ENCODE assay signal across 14 cellular contexts in genomic region chr17:28765038-28765437, GRCh38.
"Had no signal": no experiment of that assay in that cellular context is flagged by ENCODE, and none has a peak within 500 bp of the region (broad histone marks: within the 10 kb centered on the region; RNA-seq: fewer than 3 reads in every experiment).

No MANE protein-coding gene starts in this region.

- H3K9ac ChIP-seq: parathyroid adenoma had no signal

- H3K9me3 ChIP-seq: esophagus muscularis mucosa, right atrium auricular region, suprapubic skin had no signal

- H3K4me2 ChIP-seq: smooth muscle cell had no signal

- H3K4me3 Mint-ChIP-seq: activated naive CD4-positive, alpha-beta T cell treated with anti-CD3 and anti-CD28 coated beads, Interleukin-2, amount 10 ng/mL, durations not matched to agents 7 days and 5 days had no signal

- H3K27ac ChIP-seq: brain microvascular endothelial cell, esophagus muscularis mucosa, foreskin keratinocyte, right atrium auricular region, suprapubic skin had no signal

- H3K9me3 Mint-ChIP-seq: activated naive CD4-positive, alpha-beta T cell treated with anti-CD3 and anti-CD28 coated beads, Interleukin-2, amount 10 ng/mL, durations not matched to agents 7 days and 5 days had no signal

- H3K27ac Mint-ChIP-seq: activated naive CD4-positive, alpha-beta T cell treated with anti-CD3 and anti-CD28 coated beads, Interleukin-2, amount 10 ng/mL, durations not matched to agents 7 days and 5 days had no signal

- H3K4me3 ChIP-seq: esophagus muscularis mucosa, right atrium auricular region, smooth muscle cell, suprapubic skin had no signal

- ATAC-seq: activated CD4-positive, CD25-positive, alpha-beta regulatory T cell treated with anti-CD3 and anti-CD28 coated beads, Interleukin-2, amount 50 U/mL, for 24 hours; foreskin keratinocyte; left lobe of liver had no signal

- H3K27me3 ChIP-seq: brain microvascular endothelial cell, esophagus muscularis mucosa, foreskin keratinocyte, right atrium auricular region, suprapubic skin had no signal

- H3K4me1 ChIP-seq: foreskin keratinocyte had no signal

- H3K27me3 Mint-ChIP-seq: activated naive CD4-positive, alpha-beta T cell treated with anti-CD3 and anti-CD28 coated beads, Interleukin-2, amount 10 ng/mL, durations not matched to agents 7 days and 5 days had no signal

- H2AFZ ChIP-seq: parathyroid adenoma had no signal

- DNase-seq: activated CD4-positive, alpha-beta T cell treated with anti-CD3 and anti-CD28 coated beads, Interleukin-2, amount 50 U/mL, for 4 hours; activated naive CD4-positive, alpha-beta T cell treated with anti-CD3 and anti-CD28 coated beads, Interleukin-2, amount 10 ng/mL, durations not matched to agents 7 days and 5 days; brain microvascular endothelial cell; cerebellar nuclear complex; foreskin keratinocyte; mammary epithelial cell; SIG-M5 had no signal
